ENCODE assay signal across 15 cellular contexts in genomic region chr11:111715142-111715816, GRCh38.
DNase-seq lines count a peak whose midpoint lies in the region; ATAC-seq and TF ChIP-seq lines count a peak whose summit lies in the region.
"Had no signal": no experiment of that assay in that cellular context is flagged by ENCODE, and none has a peak within 500 bp of the region (broad histone marks: within the 10 kb centered on the region; RNA-seq: fewer than 3 reads in every experiment).

No MANE protein-coding gene starts in this region.

- peaks cover 61 to 91% (median 69%) of the 10 kb centered on the region in 11 experiments for H3K36me3 ChIP-seq in BLaER1 treated with 17β-estradiol and CSF1 and Interleukin-3, amounts not matched to agents 10 nM and 100 nM
- H3K36me3 ChIP-seq in OCI-LY1 (ENCODE audit: insufficient read depth, low read length) = peaks cover 53% of the 10 kb centered on the region

- H4K20me1 ChIP-seq in BLaER1 treated with 17β-estradiol and CSF1 and Interleukin-3, amounts not matched to agents 10 nM and 100 nM = no peaks in the 10 kb centered on the region
- H4K20me1 ChIP-seq in OCI-LY1 (ENCODE audit: insufficient read depth, low read length) = no peaks in the 10 kb centered on the region

- H2AFZ ChIP-seq in OCI-LY1 (ENCODE audit: low read length) = no peak overlapping the region
- H2AFZ ChIP-seq: PC-9 had no signal

- ATAC-seq in memory B cell (ENCODE audit: low read depth) (no peak), HG02840 (IDR thresholded peaks at IDR 0.05; ENCODE audit: low FRiP score, unreplicated experiment) (no peak), HG03025 (IDR thresholded peaks at IDR 0.05; ENCODE audit: low FRiP score, unreplicated experiment) (no peak)

- no peaks in the 10 kb centered on the region for H3K27me3 ChIP-seq in BLaER1 treated with 17β-estradiol and CSF1 and Interleukin-3, amounts not matched to agents 10 nM and 100 nM
- no peaks in the 10 kb centered on the region for H3K27me3 ChIP-seq in OCI-LY1 (ENCODE audit: insufficient read depth, low read length)

- H3K9ac ChIP-seq in BLaER1 treated with 17β-estradiol and CSF1 and Interleukin-3, amounts not matched to agents 10 nM and 100 nM = peak overlapping the region in 9 of 11 experiments; percentile 9 to 67 (median 46); a peak in 18 of 22 replicates
- H3K9ac ChIP-seq in OCI-LY1 (ENCODE audit: low read length) = no peak overlapping the region

- peak overlapping the region; percentile 47 for H3K27ac Mint-ChIP-seq in memory B cell

- H3K27me3 Mint-ChIP-seq in memory B cell = no peaks in the 10 kb centered on the region

- no peaks in the 10 kb centered on the region for H3F3A ChIP-seq in OCI-LY1 (ENCODE audit: insufficient read depth, low read length)

- H3K36me3 Mint-ChIP-seq in memory B cell = peaks cover 46% of the 10 kb centered on the region

- peaks cover 20% of the 10 kb centered on the region for H3K4me1 Mint-ChIP-seq in memory B cell

- H3K9me3 Mint-ChIP-seq in memory B cell = peaks cover 6% of the 10 kb centered on the region

- H3K9me3 ChIP-seq in BLaER1 treated with 17β-estradiol and CSF1 and Interleukin-3, amounts not matched to agents 10 nM and 100 nM (replicated peaks in 1 of 11) = peaks cover 0 to 20% (median 10%) of the 10 kb centered on the region in 11 experiments; a peak in 9 of 22 replicates
- H3K9me3 ChIP-seq in OCI-LY1 (ENCODE audit: low read length) = no peaks in the 10 kb centered on the region

- H3K27ac ChIP-seq in BLaER1 treated with 17β-estradiol and CSF1 and Interleukin-3, amounts not matched to agents 10 nM and 100 nM = peak overlapping the region in 10 of 11 experiments; percentile 41 to 84 (median 73); a peak in 20 of 22 replicates
- H3K27ac ChIP-seq in OCI-LY1 (ENCODE audit: low read depth, low read length, poor library complexity, severe bottlenecking) = peak overlapping the region; percentile 33
- H3K27ac ChIP-seq: PC-9 had no signal

- H3K4me3 ChIP-seq in BLaER1 treated with 17β-estradiol and CSF1 and Interleukin-3, amounts not matched to agents 10 nM and 100 nM = peak overlapping the region in 1 of 10 experiments; percentile 8; a peak in 1 of 20 replicates
- H3K4me3 ChIP-seq in OCI-LY1 (ENCODE audit: low read depth, low read length, poor library complexity, severe bottlenecking) = no peak overlapping the region
- H3K4me3 ChIP-seq: PC-9 had no signal

- H3K9me2 ChIP-seq in OCI-LY1 (ENCODE audit: low read depth, low read length) = no peaks in the 10 kb centered on the region

- H3K79me2 ChIP-seq in OCI-LY1 (ENCODE audit: insufficient read depth, low read length) = no peaks in the 10 kb centered on the region

- H3K4me1 ChIP-seq in BLaER1 treated with 17β-estradiol and CSF1 and Interleukin-3, amounts not matched to agents 10 nM and 100 nM = peaks cover 35 to 53% (median 44%) of the 10 kb centered on the region in 10 experiments
- peaks cover 17% of the 10 kb centered on the region for H3K4me1 ChIP-seq in OCI-LY1 (ENCODE audit: insufficient read depth, low read length, severe bottlenecking)

- DNase-seq in GF-D8 (lab: John Stamatoyannopoulos, UW) = peak; percentile 33
- no peak for DNase-seq in memory B cell (ENCODE audit: low spot score in 2 of 2)
- DNase-seq in DMS79 treated with DMSO at 0.1 percent for 48 hours (lab: John Stamatoyannopoulos, UW) = no peak
- DNase-seq: ACHN, GOT3, NCI-H1092, NCI-H1694, NCI-H2107, NCI-H345, NCI-H526 treated with DMSO at 0.1 percent for 48 hours had no signal

- TF ChIP-seq CTCF in OCI-LY1 (IDR thresholded peaks at IDR 0.05; ENCODE audit: low read length) = no peak

- no peak overlapping the region for H3K4me3 Mint-ChIP-seq in memory B cell

- H3K4me2 ChIP-seq in BLaER1 treated with 17β-estradiol and CSF1 and Interleukin-3, amounts not matched to agents 10 nM and 100 nM = peak overlapping the region; percentile 35 to 84 (median 71)
- peak overlapping the region; percentile 7; the same call in 1 of the 2 replicates for H3K4me2 ChIP-seq in OCI-LY1 (ENCODE audit: low read length)
- H3K4me2 ChIP-seq: PC-9 had no signal
